Comparison of ENCODE assay signal across 1 cellular context in genomic region chr14:94292872-94293577, GRCh38.
A peak's percentile ranks its signal among the peaks of the same experiment; 100 is the strongest.
TF ChIP-seq lines count a peak whose summit lies in the region.

Gene SERPINA10 (minus strand): TSS chr14:94293268. CDS start chr14:94290593, 2,675 bp downstream.

TF ChIP-seq in HepG2, 621 proteins besides CTCF, POLR2A, EP300 and RAD21 (continued from another document and continues in another):
- TF ChIP-seq TEF (CRISPR knock-in tag; IDR thresholded peaks at IDR 0.05) (0 out of 2 replicates have a peak, but pooled peaks have one; percentile 59), SMARCC2 (IDR thresholded peaks at IDR 0.05) (no peak), PAF1 (CRISPR knock-in tag; IDR thresholded peaks at IDR 0.05) (no peak), TFE3 (CRISPR knock-in tag; IDR thresholded peaks at IDR 0.05) (peak; percentile 78; the same call in 1 of the 2 replicates), SRSF4 (IDR thresholded peaks at IDR 0.05; ENCODE audit: low read depth, low read length, poor library complexity, severe bottlenecking) (no peak), ZNF691 (CRISPR knock-in tag; IDR thresholded peaks at IDR 0.05; ENCODE audit: borderline replicate concordance, low read depth) (peak; percentile 84), ZNF44 (CRISPR knock-in tag; IDR thresholded peaks at IDR 0.05) (0 out of 2 replicates have a peak, but pooled peaks have one; percentile 45), PRDM15 (CRISPR knock-in tag; IDR thresholded peaks at IDR 0.05) (peak; percentile 59; the same call in 1 of the 2 replicates), MXI1 (IDR thresholded peaks at IDR 0.05; ENCODE audit: borderline replicate concordance, low read depth, low read length) (peak; percentile 40; the same call in 1 of the 3 replicates), ZBTB1 (CRISPR knock-in tag; IDR thresholded peaks at IDR 0.05; ENCODE audit: borderline replicate concordance) (no peak), GTF3A (CRISPR knock-in tag; conservative IDR thresholded peaks at IDR 0.05) (0 out of 2 replicates have a peak, but pooled peaks have one; percentile 42), SAP130 (CRISPR knock-in tag; IDR thresholded peaks at IDR 0.05; ENCODE audit: low read depth) (peak; percentile 89), ZBTB4 (CRISPR knock-in tag; IDR thresholded peaks at IDR 0.05; ENCODE audit: borderline replicate concordance) (peak; percentile 78; the same call in 1 of the 2 replicates), NRL (CRISPR knock-in tag; IDR thresholded peaks at IDR 0.05; ENCODE audit: borderline replicate concordance) (peak; percentile 49; the same call in 1 of the 2 replicates), AKAP8 (CRISPR knock-in tag; IDR thresholded peaks at IDR 0.05) (no peak), ZNF782 (CRISPR knock-in tag; IDR thresholded peaks at IDR 0.05; ENCODE audit: borderline replicate concordance) (peak; percentile 63; the same call in 1 of the 2 replicates), SOX5 (CRISPR knock-in tag; IDR thresholded peaks at IDR 0.05; ENCODE audit: borderline replicate concordance) (peak; percentile 72), ELF1 (CRISPR knock-in tag; IDR thresholded peaks at IDR 0.05) (peak; percentile 61; the same call in 1 of the 2 replicates), EZH2 (conservative IDR thresholded peaks at IDR 0.05; ENCODE audit: low read depth, low read length) (no peak), ZNF670 (CRISPR knock-in tag; IDR thresholded peaks at IDR 0.05; ENCODE audit: borderline replicate concordance) (peak; percentile 72; the same call in 1 of the 2 replicates), MAFG (CRISPR knock-in tag; IDR thresholded peaks at IDR 0.05) (no peak), ZNF503 (CRISPR knock-in tag; IDR thresholded peaks at IDR 0.05) (peak; percentile 77; the same call in 1 of the 2 replicates), MXD3 (CRISPR knock-in tag; IDR thresholded peaks at IDR 0.05) (no peak), ATF4 (CRISPR knock-in tag; IDR thresholded peaks at IDR 0.05) (0 out of 4 replicates have a peak, but pooled peaks of 1 of the 2 experiments have one; percentile 23), ATF3 (CRISPR knock-in tag; IDR thresholded peaks at IDR 0.05) (no peak), PRMT3 (CRISPR knock-in tag; IDR thresholded peaks at IDR 0.05; ENCODE audit: borderline replicate concordance, low read depth) (peak; percentile 82; the same call in 1 of the 2 replicates), AKNA (CRISPR knock-in tag; IDR thresholded peaks at IDR 0.05; ENCODE audit: borderline replicate concordance) (no peak), POGK (CRISPR knock-in tag; conservative IDR thresholded peaks at IDR 0.05) (peak; percentile 35; the same call in 1 of the 2 replicates), BCL6 (CRISPR knock-in tag; IDR thresholded peaks at IDR 0.05) (peak; percentile 74), ZSCAN20 (CRISPR knock-in tag; IDR thresholded peaks at IDR 0.05; ENCODE audit: borderline replicate concordance) (peak; percentile 35; the same call in 1 of the 2 replicates), HNF4A (CRISPR knock-in tag; IDR thresholded peaks at IDR 0.05) (peak; percentile 90)
